In the genomic region with DNA sequence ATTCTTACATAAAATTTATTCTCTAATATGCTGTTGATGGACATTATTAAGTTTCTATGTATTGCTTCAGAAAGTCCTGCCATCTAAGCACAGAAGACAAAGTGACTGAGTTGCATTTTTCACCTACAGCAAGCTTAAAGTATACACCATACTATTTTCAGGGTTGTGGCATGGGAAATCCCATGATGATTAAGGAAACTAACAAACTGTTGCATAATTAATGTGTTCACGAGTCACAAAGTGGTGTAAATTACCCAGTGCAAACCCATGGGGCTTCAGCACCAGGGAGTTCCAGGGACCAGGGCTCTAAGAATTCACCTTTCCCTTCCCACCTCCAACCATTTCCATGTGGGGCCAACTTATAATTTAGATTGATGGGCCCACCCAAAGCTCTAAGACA, we compare ENCODE assay signal across 14 cellular contexts.
DNase-seq lines count a peak whose midpoint lies in the region; ATAC-seq and TF ChIP-seq lines count a peak whose summit lies in the region.
"Had no signal": no experiment of that assay in that cellular context is flagged by ENCODE, and none has a peak within 500 bp of the region (broad histone marks: within the 10 kb centered on the region; RNA-seq: fewer than 3 reads in every experiment).

No MANE protein-coding gene starts in this region.

- no TSS peak for BruUV-seq in OCI-LY7 (replicated peaks; lab: Mats Ljungman, UMichigan)

- intact Hi-C loops in natural killer cell (cut with micrococcal nuclease): no loop called here
- intact Hi-C loops in OCI-LY7 (cut with micrococcal nuclease; ENCODE audit: unreplicated experiment): no loop called here

- H3K4me3 Mint-ChIP-seq in natural killer cell treated with Interleukin-12 subunit alpha and Interleukin-12 subunit beta and Interleukin-15 and Interleukin-18, amount 100 ng/mL, for 72 hours: no peak overlapping the region
- H3K4me3 Mint-ChIP-seq in natural killer cell: no peak overlapping the region
- H3K4me3 Mint-ChIP-seq: CD4-positive, alpha-beta memory T cell; GM23338 had no signal

- H3K27me3 Mint-ChIP-seq in natural killer cell treated with Interleukin-12 subunit alpha and Interleukin-12 subunit beta and Interleukin-15 and Interleukin-18, amount 100 ng/mL, for 72 hours: peaks cover 9 to 26% of the 10 kb centered on the region in 2 donors
- peaks cover 8 to 38% of the 10 kb centered on the region in 2 donors for H3K27me3 Mint-ChIP-seq in natural killer cell (ENCODE audit: low read depth in 2 of 2)

- H3K4me1 Mint-ChIP-seq in natural killer cell treated with Interleukin-12 subunit alpha and Interleukin-12 subunit beta and Interleukin-15 and Interleukin-18, amount 100 ng/mL, for 72 hours (ENCODE audit: low read depth in 2 of 2): peaks cover 21 to 30% of the 10 kb centered on the region in 2 donors
- peaks cover 15 to 18% of the 10 kb centered on the region in 2 donors for H3K4me1 Mint-ChIP-seq in natural killer cell

- H3K4me1 ChIP-seq in OCI-LY7 (ENCODE audit: insufficient read depth, low read length, poor library complexity, severe bottlenecking): peaks cover 19% of the 10 kb centered on the region
- no peaks in the 10 kb centered on the region for H3K4me1 ChIP-seq in SJCRH30
- peaks cover 16% of the 10 kb centered on the region for H3K4me1 ChIP-seq in MM.1S (ENCODE audit: low read length)
- H3K4me1 ChIP-seq: BE2C had no signal

- peak overlapping the region in 1 of 2 donors; percentile 2 for H3K27ac Mint-ChIP-seq in natural killer cell treated with Interleukin-12 subunit alpha and Interleukin-12 subunit beta and Interleukin-15 and Interleukin-18, amount 100 ng/mL, for 72 hours
- no peak overlapping the region for H3K27ac Mint-ChIP-seq in natural killer cell
- H3K27ac Mint-ChIP-seq: CD4-positive, alpha-beta memory T cell; GM23338 had no signal

- H3K9me2 ChIP-seq in OCI-LY7 (ENCODE audit: insufficient read depth, low read length) (no peaks in the 10 kb centered on the region), MM.1S (replicated peaks; ENCODE audit: insufficient read depth, low read length) (no peaks in the 10 kb centered on the region)

- no peaks in the 10 kb centered on the region for H3K36me3 Mint-ChIP-seq in natural killer cell treated with Interleukin-12 subunit alpha and Interleukin-12 subunit beta and Interleukin-15 and Interleukin-18, amount 100 ng/mL, for 72 hours
- no peaks in the 10 kb centered on the region for H3K36me3 Mint-ChIP-seq in natural killer cell
- H3K36me3 Mint-ChIP-seq: CD4-positive, alpha-beta memory T cell had no signal

- H3K9me3 ChIP-seq in OCI-LY7 (ENCODE audit: low read length) (no peaks in the 10 kb centered on the region), SJCRH30 (replicated peaks) (no peaks in the 10 kb centered on the region), MM.1S (replicated peaks; ENCODE audit: insufficient read depth, low read length) (no peaks in the 10 kb centered on the region)
- H3K9me3 ChIP-seq: BE2C had no signal

- H3K9me3 Mint-ChIP-seq in natural killer cell treated with Interleukin-12 subunit alpha and Interleukin-12 subunit beta and Interleukin-15 and Interleukin-18, amount 100 ng/mL, for 72 hours: no peaks in the 10 kb centered on the region
- no peaks in the 10 kb centered on the region for H3K9me3 Mint-ChIP-seq in natural killer cell
- H3K9me3 Mint-ChIP-seq: GM23338 had no signal

- TF ChIP-seq CTCF in natural killer cell (IDR thresholded peaks at IDR 0.05): no peak
- TF ChIP-seq CTCF in OCI-LY7 (conservative IDR thresholded peaks at IDR 0.05; ENCODE audit: low read length): no peak
- no peak for TF ChIP-seq CTCF in epithelial cell of esophagus (IDR thresholded peaks at IDR 0.05; ENCODE audit: insufficient read depth, low read depth, low read length, missing control alignments)
- TF ChIP-seq CTCF in MM.1S (IDR thresholded peaks at IDR 0.05; ENCODE audit: low read length): no peak

- H2AFZ ChIP-seq in OCI-LY7 (ENCODE audit: low read length) (peak overlapping the region; percentile 57; the same call in 1 of the 2 replicates), MM.1S (ENCODE audit: low read length) (no peak overlapping the region)

- H3K36me3 ChIP-seq in OCI-LY7 (ENCODE audit: insufficient read depth, low read length): no peaks in the 10 kb centered on the region
- no peaks in the 10 kb centered on the region for H3K36me3 ChIP-seq in SJCRH30
- H3K36me3 ChIP-seq in MM.1S (replicated peaks; ENCODE audit: insufficient read depth, low read length): no peaks in the 10 kb centered on the region
- H3K36me3 ChIP-seq: BE2C had no signal

- POLR2A ChIA-PET in OCI-LY7 (lab: Charles Lee): interaction anchor here (0.5 to 2.2 kb wide), 4 partner anchors 9 to 33 kb away, joined by 3 to 9 read pairs (median 4); no protein-coding TSS in a partner anchor

- H3K27ac ChIP-seq in OCI-LY7 (ENCODE audit: low read depth, low read length, poor library complexity, severe bottlenecking) (no peak overlapping the region), SJCRH30 (no peak overlapping the region), MM.1S (ENCODE audit: low read length) (no peak overlapping the region)
- H3K27ac ChIP-seq: C4-2B had no signal

- H3K79me2 ChIP-seq in OCI-LY7 (ENCODE audit: insufficient read depth, low read depth, low read length) (no peaks in the 10 kb centered on the region), MM.1S (ENCODE audit: low read length) (no peaks in the 10 kb centered on the region)

- H3K4me2 ChIP-seq in OCI-LY7 (ENCODE audit: low read length): no peak overlapping the region
- H3K4me2 ChIP-seq in MM.1S (ENCODE audit: low read depth, low read length): no peak overlapping the region
- H3K4me2 ChIP-seq: GM23338 had no signal

- H3K27me3 ChIP-seq in SJCRH30 (no peaks in the 10 kb centered on the region), MM.1S (replicated peaks; ENCODE audit: insufficient read depth, low read length) (peaks cover 49% of the 10 kb centered on the region)

- H3K4me3 ChIP-seq in OCI-LY7 (ENCODE audit: low read depth, low read length, poor library complexity, severe bottlenecking) (no peak overlapping the region), epithelial cell of esophagus (ENCODE audit: low read length) (no peak overlapping the region), SJCRH30 (no peak overlapping the region), MM.1S (ENCODE audit: low read length) (no peak overlapping the region)
- H3K4me3 ChIP-seq: GM23338 had no signal

- peaks cover 21% of the 10 kb centered on the region for H3F3A ChIP-seq in MM.1S (ENCODE audit: insufficient read depth, low read length)

- peak; percentile 34 to 77 for ATAC-seq in natural killer cell treated with Interleukin-12 subunit alpha and Interleukin-12 subunit beta and Interleukin-15 and Interleukin-18, amount 100 ng/mL, for 72 hours
- ATAC-seq in natural killer cell: no peak
- ATAC-seq in HG03565 (IDR thresholded peaks at IDR 0.05; ENCODE audit: unreplicated experiment): no peak
- ATAC-seq: GM23338 had no signal

- DNase-seq in natural killer cell treated with Interleukin-12 subunit alpha and Interleukin-12 subunit beta and Interleukin-15 and Interleukin-18, amount 100 ng/mL, for 72 hours (ENCODE audit: low spot score): no peak
- DNase-seq in natural killer cell: no peak
- DNase-seq in OCI-LY7 (ENCODE audit: low spot score): no peak
- DNase-seq in epithelial cell of esophagus (ENCODE audit: low read depth): peak; percentile 76
- DNase-seq in SJCRH30: no peak
- no peak for DNase-seq in MM.1S
- DNase-seq: BE2C; CD4-positive, alpha-beta memory T cell; DMS79 treated with DMSO at 0.1 percent for 48 hours; EL; H7 had no signal

- H3K9ac ChIP-seq in MM.1S (ENCODE audit: low read length): no peak overlapping the region

- CTCF ChIA-PET in OCI-LY7 (lab: Charles Lee; ENCODE audit: unreplicated experiment): no interaction called here

- H4K20me1 ChIP-seq in OCI-LY7 (ENCODE audit: insufficient read depth, low read length) (no peaks in the 10 kb centered on the region), MM.1S (ENCODE audit: insufficient read depth, low read length) (no peaks in the 10 kb centered on the region)

Comparison
In these comparisons a context has a peak if more than half of its experiments do, and no peak if none do; other contexts are left out.
1. ATAC-seq: peak in natural killer cell treated with Interleukin-12 subunit alpha and Interleukin-12 subunit beta and Interleukin-15 and Interleukin-18, amount 100 ng/mL, for 72 hours (2 of 2); none in natural killer cell (0 of 3) and HG03565 (single experiment).